In the genomic region with DNA sequence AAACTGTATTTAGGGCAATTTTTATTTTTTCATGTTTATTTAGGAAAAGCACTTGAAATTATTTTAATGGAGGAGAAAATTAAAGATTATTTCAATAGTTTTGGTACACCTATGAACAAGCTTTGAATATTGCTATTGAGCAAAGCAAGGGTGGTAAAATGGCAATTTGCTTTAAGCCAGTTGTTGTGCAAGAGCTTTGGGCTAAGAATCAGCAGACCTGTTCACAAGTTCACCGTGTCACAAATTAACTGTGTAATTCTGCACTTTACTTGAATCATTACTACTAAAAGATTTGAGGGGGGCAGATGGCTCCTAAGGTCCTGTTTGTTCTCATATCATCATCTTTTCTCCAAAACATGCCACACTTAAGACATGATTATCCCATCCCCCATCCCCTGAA, we compare ENCODE assay signal across 2 cellular contexts.
TF ChIP-seq lines count a peak whose summit lies in the region.

No MANE protein-coding gene starts in this region.

TF ChIP-seq in Ishikawa, 13 proteins besides CTCF, POLR2A, EP300 and RAD21:
- 0 out of 2 replicates have a peak, but pooled peaks have one; percentile 12 for TF ChIP-seq CEBPB (IDR thresholded peaks at IDR 0.05)
- no peak for TF ChIP-seq ZBTB7A (IDR thresholded peaks at IDR 0.05; ENCODE audit: low read depth)
- TF ChIP-seq TEAD4 (IDR thresholded peaks at IDR 0.05), result no peak

TF ChIP-seq in H1, 55 proteins besides CTCF, POLR2A, EP300 and RAD21:
- no peak for TF ChIP-seq RXRA (IDR thresholded peaks at IDR 0.05; ENCODE audit: insufficient read depth, low read depth, low read length)
- no peak for TF ChIP-seq TBP (IDR thresholded peaks at IDR 0.05; ENCODE audit: low read depth, low read length)
- no peak for TF ChIP-seq KDM5A (IDR thresholded peaks at IDR 0.05; ENCODE audit: low read length)
- no peak for TF ChIP-seq CREB1 (IDR thresholded peaks at IDR 0.05)
- no peak for TF ChIP-seq NRF1 (IDR thresholded peaks at IDR 0.05; ENCODE audit: low read depth, low read length)
- TF ChIP-seq EZH2 (IDR thresholded peaks at IDR 0.05; ENCODE audit: low read depth, low read length, severe bottlenecking), result no peak
- no peak for TF ChIP-seq BRCA1 (IDR thresholded peaks at IDR 0.05; ENCODE audit: low read depth, low read length)
- TF ChIP-seq, protein P1, sequence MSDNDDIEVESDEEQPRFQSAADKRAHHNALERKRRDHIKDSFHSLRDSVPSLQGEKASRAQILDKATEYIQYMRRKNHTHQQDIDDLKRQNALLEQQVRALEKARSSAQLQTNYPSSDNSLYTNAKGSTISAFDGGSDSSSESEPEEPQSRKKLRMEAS (IDR thresholded peaks at IDR 0.05), result no peak
- TF ChIP-seq PHF8 (conservative IDR thresholded peaks at IDR 0.05; ENCODE audit: low read depth, low read length), result no peak
- TF ChIP-seq, protein P2, sequence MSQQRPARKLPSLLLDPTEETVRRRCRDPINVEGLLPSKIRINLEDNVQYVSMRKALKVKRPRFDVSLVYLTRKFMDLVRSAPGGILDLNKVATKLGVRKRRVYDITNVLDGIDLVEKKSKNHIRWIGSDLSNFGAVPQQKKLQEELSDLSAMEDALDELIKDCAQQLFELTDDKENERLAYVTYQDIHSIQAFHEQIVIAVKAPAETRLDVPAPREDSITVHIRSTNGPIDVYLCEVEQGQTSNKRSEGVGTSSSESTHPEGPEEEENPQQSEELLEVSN (IDR thresholded peaks at IDR 0.05), result no peak
- TF ChIP-seq TAF1 (IDR thresholded peaks at IDR 0.05; ENCODE audit: low read depth, low read length), result no peak
- no peak for TF ChIP-seq TCF12 (IDR thresholded peaks at IDR 0.05; ENCODE audit: low read depth, low read length)
- TF ChIP-seq CEBPB (IDR thresholded peaks at IDR 0.05; ENCODE audit: low read depth, low read length), result no peak
- TF ChIP-seq KDM4A (IDR thresholded peaks at IDR 0.05; ENCODE audit: low read depth, low read length, severe bottlenecking), result no peak
- TF ChIP-seq SIRT6 (IDR thresholded peaks at IDR 0.05; ENCODE audit: low read length), result no peak
